8 cellular contexts compared by ENCODE assay signal in the genomic region with DNA sequence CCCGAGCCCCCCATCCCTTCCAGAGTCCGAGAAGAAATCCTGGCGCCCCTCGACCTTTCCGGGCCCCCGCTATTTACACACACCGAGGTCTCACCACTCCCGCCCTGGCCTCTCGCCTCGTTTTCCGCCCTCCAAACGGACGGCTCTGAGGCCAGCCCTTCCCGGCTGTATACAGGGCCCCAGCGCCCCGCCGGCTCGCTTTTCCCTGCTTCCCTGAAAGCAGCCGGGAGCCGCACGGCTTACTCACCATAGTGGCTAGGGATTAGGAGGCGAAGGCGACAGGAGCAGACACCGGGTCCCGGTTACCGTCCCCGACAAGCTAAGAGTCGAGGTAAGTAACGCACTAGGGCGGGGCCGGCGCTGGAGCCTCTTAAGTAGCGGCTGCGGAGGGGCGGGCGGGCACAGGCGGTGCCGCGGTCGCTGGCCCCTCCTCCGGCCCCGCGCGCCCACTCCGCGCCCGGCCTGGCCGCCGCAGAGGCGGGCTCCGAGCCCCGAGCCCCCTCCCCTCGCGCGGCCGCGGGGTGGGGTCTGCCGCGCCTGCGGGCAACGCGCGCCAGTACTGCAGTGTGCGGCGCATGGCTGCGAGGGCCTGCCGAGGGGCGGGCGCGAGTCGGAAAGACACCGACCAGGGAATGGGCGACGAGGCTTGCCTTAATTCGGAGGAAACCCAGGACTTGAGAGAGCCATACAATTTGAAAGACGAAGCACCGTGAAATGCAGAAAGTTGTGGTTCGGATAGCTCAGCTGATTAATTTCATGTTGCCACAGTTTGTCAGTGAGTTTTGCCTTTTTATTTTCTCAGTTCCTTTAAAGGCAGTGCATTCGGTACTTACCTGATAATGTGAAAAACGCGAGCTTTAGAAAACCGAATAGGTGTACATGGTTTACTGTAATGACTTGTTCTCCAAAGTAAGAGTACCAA. TPM values are rescaled to one million over a fixed set of nuclear protein-coding genes. Genes with fewer than 3 reads are reported as not detected.
DNase-seq lines count a peak whose midpoint lies in the region; ATAC-seq lines count a peak whose summit lies in the region.

A gene (minus strand): TSS at position 345 of the 922 bp plus-strand sequence. CDS start 95 bp downstream, at position 250.

- peaks cover 29 to 39% (median 36%) of the 10 kb centered on the region in 11 experiments for H3K36me3 ChIP-seq in BLaER1 treated with 17β-estradiol and CSF1 and Interleukin-3, amounts not matched to agents 10 nM and 100 nM

- peaks cover 34 to 43% (median 40%) of the 10 kb centered on the region in 11 experiments for H4K20me1 ChIP-seq in BLaER1 treated with 17β-estradiol and CSF1 and Interleukin-3, amounts not matched to agents 10 nM and 100 nM

- peak within 1 kb of the TSS; percentile 98 to 100 (median 100) for H3K9ac ChIP-seq in BLaER1 treated with 17β-estradiol and CSF1 and Interleukin-3, amounts not matched to agents 10 nM and 100 nM

- DNase-seq in NCI-H748 treated with DMSO at 0.1 percent for 48 hours (lab: John Stamatoyannopoulos, UW) (peak; percentile 86), dedifferentiated amniotic fluid mesenchymal stem cell (ENCODE audit: extremely low spot score) (peak; percentile 74), left lobe of liver (ENCODE audit: low spot score) (peak; percentile 92)
- peak; percentile 91 for DNase-seq in activated CD4-positive, alpha-beta T cell treated with anti-CD3 and anti-CD28 coated beads, Interleukin-2, amount 50 U/mL, for 24 hours (ENCODE audit: low read depth in 1 of 2, low spot score in 1 of 2)
- DNase-seq in stimulated activated CD4-positive, alpha-beta T cell treated with anti-CD3 and anti-CD28 coated beads, Interleukin-2, amount 100 ng/mL, for 4 hours (ENCODE audit: low read depth) = peak; percentile 87

- H3K4me1 ChIP-seq in BLaER1 treated with 17β-estradiol and CSF1 and Interleukin-3, amounts not matched to agents 10 nM and 100 nM = peaks cover 35 to 50% (median 39%) of the 10 kb centered on the region in 10 experiments

- H3K27me3 ChIP-seq in BLaER1 treated with 17β-estradiol and CSF1 and Interleukin-3, amounts not matched to agents 10 nM and 100 nM = no peaks in the 10 kb centered on the region

- peak; percentile 60 for ATAC-seq in GM19351 (IDR thresholded peaks at IDR 0.05; ENCODE audit: unreplicated experiment)
- ATAC-seq in HG03469 (IDR thresholded peaks at IDR 0.05; ENCODE audit: unreplicated experiment) = peak; percentile 61
- ATAC-seq in left lobe of liver = peak; percentile 92

- H3K9me3 ChIP-seq in BLaER1 treated with 17β-estradiol and CSF1 and Interleukin-3, amounts not matched to agents 10 nM and 100 nM (replicated peaks in 1 of 11) = no peaks in the 10 kb centered on the region

- H3K4me2 ChIP-seq in BLaER1 treated with 17β-estradiol and CSF1 and Interleukin-3, amounts not matched to agents 10 nM and 100 nM = peak within 1 kb of the TSS; percentile 83 to 100 (median 92)

- peak within 1 kb of the TSS; percentile 96 to 100 (median 99) for H3K27ac ChIP-seq in BLaER1 treated with 17β-estradiol and CSF1 and Interleukin-3, amounts not matched to agents 10 nM and 100 nM

- H3K4me3 ChIP-seq in BLaER1 treated with 17β-estradiol and CSF1 and Interleukin-3, amounts not matched to agents 10 nM and 100 nM = peak within 1 kb of the TSS; percentile 77 to 100 (median 98)

RNA-seq across cellular contexts. Expression of the gene that starts here (rescaled TPM):
- 144 TPM for total RNA-seq in left lobe of liver

Comparison
In these comparisons a context has a peak if more than half of its experiments do, and no peak if none do; other contexts are left out.
1. Peak in every context shown above with its lines: DNase-seq, ATAC-seq, H3K4me3 ChIP-seq and H3K27ac ChIP-seq.